ENCODE assay signal across 1 cellular context in the genomic region with DNA sequence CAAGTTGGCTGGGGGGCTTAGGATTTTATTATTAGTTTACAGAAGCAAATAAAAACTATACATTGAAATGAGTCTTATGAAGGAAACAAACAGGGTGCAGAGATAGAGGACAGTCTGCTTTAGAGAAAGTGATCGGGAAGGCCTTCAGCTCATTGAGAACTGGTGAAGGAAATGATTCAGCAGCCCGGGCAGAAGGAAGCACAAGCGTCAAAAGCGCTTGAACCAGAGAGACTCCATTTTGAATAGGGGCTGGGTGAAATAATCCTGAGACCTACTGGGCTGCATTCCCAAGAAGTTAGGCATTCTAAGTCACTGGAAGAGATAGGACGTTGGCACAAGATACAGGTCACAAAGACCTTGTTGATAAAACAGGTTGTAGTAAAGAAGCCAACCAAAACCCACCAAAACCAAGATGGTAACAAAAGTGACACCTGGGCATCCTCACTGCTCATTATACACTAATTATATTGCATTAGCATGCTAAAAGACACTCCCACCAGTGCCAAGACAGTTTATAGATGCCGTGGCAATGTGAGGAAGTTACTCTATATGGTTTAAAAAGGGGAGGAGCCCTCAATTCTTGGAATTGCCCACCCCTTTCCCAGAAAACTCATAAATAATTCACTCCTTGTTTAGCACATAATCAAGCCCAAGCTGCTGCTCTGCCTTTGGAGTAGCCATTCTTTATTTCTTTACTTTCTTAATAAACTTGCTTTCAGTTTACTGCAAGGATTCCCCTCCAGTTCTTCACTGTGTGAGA.
TF ChIP-seq lines count a peak whose summit lies in the region.

No MANE protein-coding gene starts in this region.

TF ChIP-seq in K562, 482 proteins besides CTCF, POLR2A, EP300 and RAD21 (continued from another document and continues in another):
- TF ChIP-seq, protein P1, sequence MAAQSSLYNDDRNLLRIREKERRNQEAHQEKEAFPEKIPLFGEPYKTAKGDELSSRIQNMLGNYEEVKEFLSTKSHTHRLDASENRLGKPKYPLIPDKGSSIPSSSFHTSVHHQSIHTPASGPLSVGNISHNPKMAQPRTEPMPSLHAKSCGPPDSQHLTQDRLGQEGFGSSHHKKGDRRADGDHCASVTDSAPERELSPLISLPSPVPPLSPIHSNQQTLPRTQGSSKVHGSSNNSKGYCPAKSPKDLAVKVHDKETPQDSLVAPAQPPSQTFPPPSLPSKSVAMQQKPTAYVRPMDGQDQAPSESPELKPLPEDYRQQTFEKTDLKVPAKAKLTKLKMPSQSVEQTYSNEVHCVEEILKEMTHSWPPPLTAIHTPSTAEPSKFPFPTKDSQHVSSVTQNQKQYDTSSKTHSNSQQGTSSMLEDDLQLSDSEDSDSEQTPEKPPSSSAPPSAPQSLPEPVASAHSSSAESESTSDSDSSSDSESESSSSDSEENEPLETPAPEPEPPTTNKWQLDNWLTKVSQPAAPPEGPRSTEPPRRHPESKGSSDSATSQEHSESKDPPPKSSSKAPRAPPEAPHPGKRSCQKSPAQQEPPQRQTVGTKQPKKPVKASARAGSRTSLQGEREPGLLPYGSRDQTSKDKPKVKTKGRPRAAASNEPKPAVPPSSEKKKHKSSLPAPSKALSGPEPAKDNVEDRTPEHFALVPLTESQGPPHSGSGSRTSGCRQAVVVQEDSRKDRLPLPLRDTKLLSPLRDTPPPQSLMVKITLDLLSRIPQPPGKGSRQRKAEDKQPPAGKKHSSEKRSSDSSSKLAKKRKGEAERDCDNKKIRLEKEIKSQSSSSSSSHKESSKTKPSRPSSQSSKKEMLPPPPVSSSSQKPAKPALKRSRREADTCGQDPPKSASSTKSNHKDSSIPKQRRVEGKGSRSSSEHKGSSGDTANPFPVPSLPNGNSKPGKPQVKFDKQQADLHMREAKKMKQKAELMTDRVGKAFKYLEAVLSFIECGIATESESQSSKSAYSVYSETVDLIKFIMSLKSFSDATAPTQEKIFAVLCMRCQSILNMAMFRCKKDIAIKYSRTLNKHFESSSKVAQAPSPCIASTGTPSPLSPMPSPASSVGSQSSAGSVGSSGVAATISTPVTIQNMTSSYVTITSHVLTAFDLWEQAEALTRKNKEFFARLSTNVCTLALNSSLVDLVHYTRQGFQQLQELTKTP (IDR thresholded peaks at IDR 0.05; ENCODE audit: low read depth in 1 of 2, partially characterized antibody in 2 of 2): no peak
- TF ChIP-seq MCM2 (IDR thresholded peaks at IDR 0.05; ENCODE audit: low read depth): no peak
- no peak for TF ChIP-seq EHMT2 (IDR thresholded peaks at IDR 0.05)
- TF ChIP-seq SMARCB1 (IDR thresholded peaks at IDR 0.05; ENCODE audit: insufficient read length, low read depth): no peak
- TF ChIP-seq FOXJ2 (tag; IDR thresholded peaks at IDR 0.05): no peak
- TF ChIP-seq ZFP36 (IDR thresholded peaks at IDR 0.05; ENCODE audit: low read depth, low read length, partially characterized antibody): no peak
- TF ChIP-seq ILF3 (IDR thresholded peaks at IDR 0.05; ENCODE audit: borderline replicate concordance): no peak
- TF ChIP-seq SIX5 (IDR thresholded peaks at IDR 0.05; ENCODE audit: borderline replicate concordance in 1 of 2, insufficient read depth in 1 of 2, low read depth in 1 of 2, low read length in 2 of 2): no peak
- no peak for TF ChIP-seq ZNF140 (CRISPR knock-in tag; IDR thresholded peaks at IDR 0.05)
- no peak for TF ChIP-seq CBFB (CRISPR knock-in tag; IDR thresholded peaks at IDR 0.05)
- peak; percentile 68; the same call in 1 of the 2 replicates for TF ChIP-seq DDX20 (tag; IDR thresholded peaks at IDR 0.05; ENCODE audit: low read depth)
- TF ChIP-seq, protein P2, sequence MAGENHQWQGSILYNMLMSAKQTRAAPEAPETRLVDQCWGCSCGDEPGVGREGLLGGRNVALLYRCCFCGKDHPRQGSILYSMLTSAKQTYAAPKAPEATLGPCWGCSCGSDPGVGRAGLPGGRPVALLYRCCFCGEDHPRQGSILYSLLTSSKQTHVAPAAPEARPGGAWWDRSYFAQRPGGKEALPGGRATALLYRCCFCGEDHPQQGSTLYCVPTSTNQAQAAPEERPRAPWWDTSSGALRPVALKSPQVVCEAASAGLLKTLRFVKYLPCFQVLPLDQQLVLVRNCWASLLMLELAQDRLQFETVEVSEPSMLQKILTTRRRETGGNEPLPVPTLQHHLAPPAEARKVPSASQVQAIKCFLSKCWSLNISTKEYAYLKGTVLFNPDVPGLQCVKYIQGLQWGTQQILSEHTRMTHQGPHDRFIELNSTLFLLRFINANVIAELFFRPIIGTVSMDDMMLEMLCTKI (IDR thresholded peaks at IDR 0.05; ENCODE audit: partially characterized antibody): no peak
- TF ChIP-seq PYGO2 (tag; IDR thresholded peaks at IDR 0.05): peak; percentile 66; the same call in 1 of the 2 replicates
- no peak for TF ChIP-seq SMARCE1 (IDR thresholded peaks at IDR 0.05)
- no peak for TF ChIP-seq ZC3H11A (IDR thresholded peaks at IDR 0.05; ENCODE audit: low read depth, low read length)
- no peak for TF ChIP-seq ZFX (CRISPR knock-in tag; IDR thresholded peaks at IDR 0.05)
- no peak for TF ChIP-seq SAFB (IDR thresholded peaks at IDR 0.05; ENCODE audit: borderline replicate concordance, low read depth, low read length)
- no peak; the same call in 1 of the 2 replicates for TF ChIP-seq NFE2L1 (tag; IDR thresholded peaks at IDR 0.05; ENCODE audit: borderline replicate concordance, low read depth)
- TF ChIP-seq PTTG1 (tag; IDR thresholded peaks at IDR 0.05; ENCODE audit: low read depth): peak; percentile 84
- TF ChIP-seq, protein P3, sequence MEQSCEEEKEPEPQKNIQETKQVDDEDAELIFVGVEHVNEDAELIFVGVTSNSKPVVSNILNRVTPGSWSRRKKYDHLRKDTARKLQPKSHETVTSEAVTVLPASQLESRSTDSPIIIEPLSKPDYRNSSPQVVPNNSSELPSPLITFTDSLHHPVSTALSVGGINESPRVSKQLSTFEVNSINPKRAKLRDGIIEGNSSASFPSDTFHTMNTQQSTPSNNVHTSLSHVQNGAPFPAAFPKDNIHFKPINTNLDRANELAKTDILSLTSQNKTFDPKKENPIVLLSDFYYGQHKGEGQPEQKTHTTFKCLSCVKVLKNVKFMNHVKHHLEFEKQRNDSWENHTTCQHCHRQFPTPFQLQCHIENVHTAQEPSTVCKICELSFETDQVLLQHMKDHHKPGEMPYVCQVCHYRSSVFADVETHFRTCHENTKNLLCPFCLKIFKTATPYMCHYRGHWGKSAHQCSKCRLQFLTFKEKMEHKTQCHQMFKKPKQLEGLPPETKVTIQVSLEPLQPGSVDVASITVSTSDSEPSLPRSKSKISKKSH (CRISPR knock-in tag; IDR thresholded peaks at IDR 0.05): no peak
- TF ChIP-seq, protein P4, sequence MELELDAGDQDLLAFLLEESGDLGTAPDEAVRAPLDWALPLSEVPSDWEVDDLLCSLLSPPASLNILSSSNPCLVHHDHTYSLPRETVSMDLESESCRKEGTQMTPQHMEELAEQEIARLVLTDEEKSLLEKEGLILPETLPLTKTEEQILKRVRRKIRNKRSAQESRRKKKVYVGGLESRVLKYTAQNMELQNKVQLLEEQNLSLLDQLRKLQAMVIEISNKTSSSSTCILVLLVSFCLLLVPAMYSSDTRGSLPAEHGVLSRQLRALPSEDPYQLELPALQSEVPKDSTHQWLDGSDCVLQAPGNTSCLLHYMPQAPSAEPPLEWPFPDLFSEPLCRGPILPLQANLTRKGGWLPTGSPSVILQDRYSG (tag; conservative IDR thresholded peaks at IDR 0.05; ENCODE audit: low read depth): peak; percentile 96
- no peak for TF ChIP-seq ELF4 (CRISPR knock-in tag; IDR thresholded peaks at IDR 0.05)
- TF ChIP-seq, protein P5, sequence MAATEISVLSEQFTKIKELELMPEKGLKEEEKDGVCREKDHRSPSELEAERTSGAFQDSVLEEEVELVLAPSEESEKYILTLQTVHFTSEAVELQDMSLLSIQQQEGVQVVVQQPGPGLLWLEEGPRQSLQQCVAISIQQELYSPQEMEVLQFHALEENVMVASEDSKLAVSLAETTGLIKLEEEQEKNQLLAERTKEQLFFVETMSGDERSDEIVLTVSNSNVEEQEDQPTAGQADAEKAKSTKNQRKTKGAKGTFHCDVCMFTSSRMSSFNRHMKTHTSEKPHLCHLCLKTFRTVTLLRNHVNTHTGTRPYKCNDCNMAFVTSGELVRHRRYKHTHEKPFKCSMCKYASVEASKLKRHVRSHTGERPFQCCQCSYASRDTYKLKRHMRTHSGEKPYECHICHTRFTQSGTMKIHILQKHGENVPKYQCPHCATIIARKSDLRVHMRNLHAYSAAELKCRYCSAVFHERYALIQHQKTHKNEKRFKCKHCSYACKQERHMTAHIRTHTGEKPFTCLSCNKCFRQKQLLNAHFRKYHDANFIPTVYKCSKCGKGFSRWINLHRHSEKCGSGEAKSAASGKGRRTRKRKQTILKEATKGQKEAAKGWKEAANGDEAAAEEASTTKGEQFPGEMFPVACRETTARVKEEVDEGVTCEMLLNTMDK (IDR thresholded peaks at IDR 0.05; ENCODE audit: borderline replicate concordance, insufficient read depth, low read depth, low read length, poor library complexity, severe bottlenecking): no peak
- TF ChIP-seq RB1 (IDR thresholded peaks at IDR 0.05; ENCODE audit: low read depth): no peak
- no peak for TF ChIP-seq HNRNPH1 (optimal IDR thresholded peaks at IDR 0.05; ENCODE audit: low read depth, low read length)
- TF ChIP-seq NBN (IDR thresholded peaks at IDR 0.05; ENCODE audit: low read depth): no peak
- TF ChIP-seq, protein P6, sequence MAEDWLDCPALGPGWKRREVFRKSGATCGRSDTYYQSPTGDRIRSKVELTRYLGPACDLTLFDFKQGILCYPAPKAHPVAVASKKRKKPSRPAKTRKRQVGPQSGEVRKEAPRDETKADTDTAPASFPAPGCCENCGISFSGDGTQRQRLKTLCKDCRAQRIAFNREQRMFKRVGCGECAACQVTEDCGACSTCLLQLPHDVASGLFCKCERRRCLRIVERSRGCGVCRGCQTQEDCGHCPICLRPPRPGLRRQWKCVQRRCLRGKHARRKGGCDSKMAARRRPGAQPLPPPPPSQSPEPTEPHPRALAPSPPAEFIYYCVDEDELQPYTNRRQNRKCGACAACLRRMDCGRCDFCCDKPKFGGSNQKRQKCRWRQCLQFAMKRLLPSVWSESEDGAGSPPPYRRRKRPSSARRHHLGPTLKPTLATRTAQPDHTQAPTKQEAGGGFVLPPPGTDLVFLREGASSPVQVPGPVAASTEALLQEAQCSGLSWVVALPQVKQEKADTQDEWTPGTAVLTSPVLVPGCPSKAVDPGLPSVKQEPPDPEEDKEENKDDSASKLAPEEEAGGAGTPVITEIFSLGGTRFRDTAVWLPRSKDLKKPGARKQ (CRISPR knock-in tag; IDR thresholded peaks at IDR 0.05): no peak
- no peak for TF ChIP-seq GTF2E2 (tag; IDR thresholded peaks at IDR 0.05)
- no peak for TF ChIP-seq XRCC5 (IDR thresholded peaks at IDR 0.05; ENCODE audit: low read depth, low read length)
- TF ChIP-seq ZNF324 (CRISPR knock-in tag; IDR thresholded peaks at IDR 0.05): no peak
- TF ChIP-seq HNRNPL (IDR thresholded peaks at IDR 0.05; ENCODE audit: low read depth, low read length): no peak
- TF ChIP-seq ZNF444 (CRISPR knock-in tag; IDR thresholded peaks at IDR 0.05): no peak
- TF ChIP-seq ZNF143 (CRISPR knock-in tag; IDR thresholded peaks at IDR 0.05): no peak
- no peak for TF ChIP-seq ATF7 (IDR thresholded peaks at IDR 0.05)
- no peak for TF ChIP-seq SREBF1 (IDR thresholded peaks at IDR 0.05; ENCODE audit: borderline replicate concordance, low read depth, low read length)
- peak; percentile 37; the same call in 1 of the 2 replicates for TF ChIP-seq ZNF354B (CRISPR knock-in tag; IDR thresholded peaks at IDR 0.05)
- no peak for TF ChIP-seq ZC3H4 (CRISPR knock-in tag; IDR thresholded peaks at IDR 0.05; ENCODE audit: borderline replicate concordance)
- no peak for TF ChIP-seq RFX1 (IDR thresholded peaks at IDR 0.05)
- TF ChIP-seq DIDO1 (tag; IDR thresholded peaks at IDR 0.05; ENCODE audit: low read depth): peak; percentile 44; the same call in 1 of the 2 replicates
- TF ChIP-seq, protein P7, sequence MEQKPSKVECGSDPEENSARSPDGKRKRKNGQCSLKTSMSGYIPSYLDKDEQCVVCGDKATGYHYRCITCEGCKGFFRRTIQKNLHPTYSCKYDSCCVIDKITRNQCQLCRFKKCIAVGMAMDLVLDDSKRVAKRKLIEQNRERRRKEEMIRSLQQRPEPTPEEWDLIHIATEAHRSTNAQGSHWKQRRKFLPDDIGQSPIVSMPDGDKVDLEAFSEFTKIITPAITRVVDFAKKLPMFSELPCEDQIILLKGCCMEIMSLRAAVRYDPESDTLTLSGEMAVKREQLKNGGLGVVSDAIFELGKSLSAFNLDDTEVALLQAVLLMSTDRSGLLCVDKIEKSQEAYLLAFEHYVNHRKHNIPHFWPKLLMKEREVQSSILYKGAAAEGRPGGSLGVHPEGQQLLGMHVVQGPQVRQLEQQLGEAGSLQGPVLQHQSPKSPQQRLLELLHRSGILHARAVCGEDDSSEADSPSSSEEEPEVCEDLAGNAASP (IDR thresholded peaks at IDR 0.05): no peak
- no peak for TF ChIP-seq MAZ (CRISPR knock-in tag; conservative IDR thresholded peaks at IDR 0.05 in 1 of 2, IDR thresholded peaks at IDR 0.05 in 1 of 2)
- TF ChIP-seq CBX2 (IDR thresholded peaks at IDR 0.05; ENCODE audit: insufficient read depth, low read length, poor library complexity, severe bottlenecking): no peak
- TF ChIP-seq, protein P8, sequence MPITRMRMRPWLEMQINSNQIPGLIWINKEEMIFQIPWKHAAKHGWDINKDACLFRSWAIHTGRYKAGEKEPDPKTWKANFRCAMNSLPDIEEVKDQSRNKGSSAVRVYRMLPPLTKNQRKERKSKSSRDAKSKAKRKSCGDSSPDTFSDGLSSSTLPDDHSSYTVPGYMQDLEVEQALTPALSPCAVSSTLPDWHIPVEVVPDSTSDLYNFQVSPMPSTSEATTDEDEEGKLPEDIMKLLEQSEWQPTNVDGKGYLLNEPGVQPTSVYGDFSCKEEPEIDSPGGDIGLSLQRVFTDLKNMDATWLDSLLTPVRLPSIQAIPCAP (CRISPR knock-in tag; IDR thresholded peaks at IDR 0.05; ENCODE audit: borderline replicate concordance): no peak
- TF ChIP-seq ZNF589 (CRISPR knock-in tag; IDR thresholded peaks at IDR 0.05; ENCODE audit: low read depth): 0 out of 2 replicates have a peak, but pooled peaks have one; percentile 65
- TF ChIP-seq MTF1 (CRISPR knock-in tag; IDR thresholded peaks at IDR 0.05; ENCODE audit: borderline replicate concordance): no peak
- TF ChIP-seq TEAD2 (tag; IDR thresholded peaks at IDR 0.05): peak; percentile 72
- TF ChIP-seq L3MBTL2 (IDR thresholded peaks at IDR 0.05): no peak
- no peak for TF ChIP-seq BMI1 (IDR thresholded peaks at IDR 0.05; ENCODE audit: low read length)
- no peak for TF ChIP-seq EZH2 (IDR thresholded peaks at IDR 0.05; ENCODE audit: borderline replicate concordance, low read depth, low read length)
- peak; percentile 91 for TF ChIP-seq STAT5A (IDR thresholded peaks at IDR 0.05; ENCODE audit: borderline replicate concordance, low read length)
- TF ChIP-seq ZNF174 (CRISPR knock-in tag; IDR thresholded peaks at IDR 0.05): no peak
- no peak for TF ChIP-seq ZNF699 (CRISPR knock-in tag; IDR thresholded peaks at IDR 0.05; ENCODE audit: insufficient replicate concordance)
- no peak for TF ChIP-seq ESRRB (CRISPR knock-in tag; IDR thresholded peaks at IDR 0.05; ENCODE audit: borderline replicate concordance)
- TF ChIP-seq TRIM24 (IDR thresholded peaks at IDR 0.05): no peak
- no peak for TF ChIP-seq POLR2H (tag; IDR thresholded peaks at IDR 0.05; ENCODE audit: low read depth)
- TF ChIP-seq ARID2 (IDR thresholded peaks at IDR 0.05): no peak
- no peak for TF ChIP-seq THRAP3 (IDR thresholded peaks at IDR 0.05; ENCODE audit: borderline replicate concordance)
- 0 out of 2 replicates have a peak, but pooled peaks have one; percentile 70 for TF ChIP-seq SMAD3 (CRISPR knock-in tag; conservative IDR thresholded peaks at IDR 0.05)
- TF ChIP-seq CC2D1A (IDR thresholded peaks at IDR 0.05): no peak
